ENCODE assay signal across 9 cellular contexts in the genomic region with DNA sequence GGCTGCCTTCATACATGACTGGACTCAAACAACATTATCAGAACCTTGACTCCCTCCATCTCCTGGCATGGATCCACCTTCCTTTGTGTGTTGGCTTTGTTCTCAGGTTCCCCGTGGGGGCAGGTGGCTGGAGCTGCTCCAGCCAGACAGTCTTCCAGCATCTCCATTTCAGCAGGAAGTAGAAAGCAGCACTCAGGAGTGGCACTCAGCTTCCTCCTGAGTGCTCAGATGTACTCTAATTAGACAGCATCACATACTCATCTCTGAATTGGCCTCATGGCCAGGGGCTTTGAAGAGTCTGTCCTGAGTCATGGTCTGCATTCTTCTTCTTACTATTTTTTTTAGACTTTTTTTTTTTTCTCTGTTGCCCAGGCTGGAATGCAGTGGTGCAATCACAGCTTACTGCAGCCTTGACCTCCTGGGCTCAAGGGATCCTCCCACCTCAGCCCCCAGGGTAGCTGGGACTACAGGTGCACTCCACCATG. TPM values are rescaled to one million over a fixed set of nuclear protein-coding genes. Genes with fewer than 3 reads are reported as not detected.
A peak's percentile ranks its signal among the peaks of the same experiment; 100 is the strongest.
DNase-seq lines count a peak whose midpoint lies in the region; ATAC-seq and TF ChIP-seq lines count a peak whose summit lies in the region.
"Had no signal": no experiment of that assay in that cellular context is flagged by ENCODE, and none has a peak within 500 bp of the region (broad histone marks: within the 10 kb centered on the region; RNA-seq: fewer than 3 reads in every experiment).

No MANE protein-coding gene starts in this region.

- no peaks in the 10 kb centered on the region for H3K9me3 Mint-ChIP-seq in activated naive CD8-positive, alpha-beta T cell treated with anti-CD3 and anti-CD28 coated beads, Interleukin-2, amount 10 ng/mL, durations not matched to agents 7 days and 5 days
- peaks cover 12% of the 10 kb centered on the region for H3K9me3 Mint-ChIP-seq in activated naive CD8-positive, alpha-beta T cell treated with anti-CD3 and anti-CD28 coated beads for 36 hours

- H3K9me3 ChIP-seq in upper lobe of right lung, result no peaks in the 10 kb centered on the region

- no peak for ATAC-seq in activated naive CD8-positive, alpha-beta T cell treated with anti-CD3 and anti-CD28 coated beads, Interleukin-2, amount 10 ng/mL, durations not matched to agents 7 days and 5 days (ENCODE audit: low read depth)
- peak; percentile 67 for ATAC-seq in esophagus mucosa
- peak; percentile 42 for ATAC-seq in upper lobe of right lung
- ATAC-seq in HG03457 (IDR thresholded peaks at IDR 0.05; ENCODE audit: unreplicated experiment), result no peak

- peaks cover under 1% of the 10 kb centered on the region for H3K27me3 Mint-ChIP-seq in activated naive CD8-positive, alpha-beta T cell treated with anti-CD3 and anti-CD28 coated beads, Interleukin-2, amount 10 ng/mL, durations not matched to agents 7 days and 5 days
- H3K27me3 Mint-ChIP-seq in activated naive CD8-positive, alpha-beta T cell treated with anti-CD3 and anti-CD28 coated beads for 36 hours, result peaks cover 6% of the 10 kb centered on the region

- no peaks in the 10 kb centered on the region for H3K4me1 ChIP-seq in upper lobe of right lung

- intact Hi-C loops in upper lobe of right lung (cut with DNase I), result no loop called here

- H3K4me1 Mint-ChIP-seq in activated naive CD8-positive, alpha-beta T cell treated with anti-CD3 and anti-CD28 coated beads, Interleukin-2, amount 10 ng/mL, durations not matched to agents 7 days and 5 days, result peaks cover 20% of the 10 kb centered on the region
- H3K4me1 Mint-ChIP-seq in activated naive CD8-positive, alpha-beta T cell treated with anti-CD3 and anti-CD28 coated beads for 36 hours, result peaks cover 16% of the 10 kb centered on the region

- H3K27ac Mint-ChIP-seq in activated naive CD8-positive, alpha-beta T cell treated with anti-CD3 and anti-CD28 coated beads, Interleukin-2, amount 10 ng/mL, durations not matched to agents 7 days and 5 days, result peak overlapping the region; percentile 69
- H3K27ac Mint-ChIP-seq in activated naive CD8-positive, alpha-beta T cell treated with anti-CD3 and anti-CD28 coated beads for 36 hours, result no peak overlapping the region

- POLR2A ChIA-PET in activated naive CD8-positive, alpha-beta T cell treated with anti-CD3 and anti-CD28 coated beads, Interleukin-2, amount 10 ng/mL, durations not matched to agents 7 days and 5 days (lab: Charles Lee), result interaction anchor here (2.0 kb wide), 1 partner anchor 45 kb away, joined by 6 read pairs; a partner anchor contains a TSS

- DNase-seq in activated naive CD8-positive, alpha-beta T cell treated with anti-CD3 and anti-CD28 coated beads, Interleukin-2, amount 10 ng/mL, durations not matched to agents 7 days and 5 days, result no peak
- no peak for DNase-seq in activated naive CD8-positive, alpha-beta T cell treated with anti-CD3 and anti-CD28 coated beads for 36 hours
- peak; percentile 96 for DNase-seq in NCI-H510A treated with DMSO at 0.1 percent for 48 hours (lab: John Stamatoyannopoulos, UW)
- no peak for DNase-seq in upper lobe of right lung
- DNase-seq in stimulated activated CD4-positive, alpha-beta T cell treated with anti-CD3 and anti-CD28 coated beads, Interleukin-2, amount 100 ng/mL, for 48 hours, result no peak
- no peak for DNase-seq in cortex of kidney (lab: John Stamatoyannopoulos, UW)

- no peaks in the 10 kb centered on the region for H3K36me3 ChIP-seq in upper lobe of right lung

- H3K27ac ChIP-seq in upper lobe of right lung, result no peak overlapping the region

- H3K36me3 Mint-ChIP-seq in activated naive CD8-positive, alpha-beta T cell treated with anti-CD3 and anti-CD28 coated beads, Interleukin-2, amount 10 ng/mL, durations not matched to agents 7 days and 5 days, result peaks cover 6% of the 10 kb centered on the region
- peaks cover 3% of the 10 kb centered on the region for H3K36me3 Mint-ChIP-seq in activated naive CD8-positive, alpha-beta T cell treated with anti-CD3 and anti-CD28 coated beads for 36 hours

- H3K4me3 ChIP-seq in upper lobe of right lung, result no peak overlapping the region

- no peak overlapping the region for H3K4me3 Mint-ChIP-seq in activated naive CD8-positive, alpha-beta T cell treated with anti-CD3 and anti-CD28 coated beads, Interleukin-2, amount 10 ng/mL, durations not matched to agents 7 days and 5 days
- H3K4me3 Mint-ChIP-seq in activated naive CD8-positive, alpha-beta T cell treated with anti-CD3 and anti-CD28 coated beads for 36 hours, result no peak overlapping the region

- TF ChIP-seq CTCF in upper lobe of right lung (IDR thresholded peaks at IDR 0.05), result no peak

- no peaks in the 10 kb centered on the region for H3K27me3 ChIP-seq in upper lobe of right lung

RNA-seq across cellular contexts. Expression of a gene that starts 27.9 kb away (rescaled TPM):
- not detected for total RNA-seq in activated naive CD8-positive, alpha-beta T cell treated with anti-CD3 and anti-CD28 coated beads, Interleukin-2, amount 10 ng/mL, durations not matched to agents 7 days and 5 days
- not detected for total RNA-seq in activated naive CD8-positive, alpha-beta T cell treated with anti-CD3 and anti-CD28 coated beads for 36 hours
- total RNA-seq in esophagus mucosa, result not detected
- total RNA-seq in upper lobe of right lung, result not detected
- total RNA-seq: fibroblast of villous mesenchyme had no signal

RNA-seq across cellular contexts. Expression of a gene that starts 45.1 kb away (rescaled TPM):
- 10 to 100 TPM; 16.5 to 17.5 TPM for total RNA-seq in activated naive CD8-positive, alpha-beta T cell treated with anti-CD3 and anti-CD28 coated beads, Interleukin-2, amount 10 ng/mL, durations not matched to agents 7 days and 5 days
- total RNA-seq in activated naive CD8-positive, alpha-beta T cell treated with anti-CD3 and anti-CD28 coated beads for 36 hours, result 10 to 100 TPM; 15.0 to 20.0 TPM
- total RNA-seq in esophagus mucosa (15.9 TPM), upper lobe of right lung (23.5 TPM)

Comparison
In these comparisons a context has a peak if more than half of its experiments do, and no peak if none do; other contexts are left out.
1. ATAC-seq: peak in esophagus mucosa (single experiment) and upper lobe of right lung (single experiment); none in activated naive CD8-positive, alpha-beta T cell treated with anti-CD3 and anti-CD28 coated beads, Interleukin-2, amount 10 ng/mL, durations not matched to agents 7 days and 5 days (single experiment) and HG03457 (single experiment).